Comparison of ENCODE assay signal across 8 cellular contexts in the genomic region with DNA sequence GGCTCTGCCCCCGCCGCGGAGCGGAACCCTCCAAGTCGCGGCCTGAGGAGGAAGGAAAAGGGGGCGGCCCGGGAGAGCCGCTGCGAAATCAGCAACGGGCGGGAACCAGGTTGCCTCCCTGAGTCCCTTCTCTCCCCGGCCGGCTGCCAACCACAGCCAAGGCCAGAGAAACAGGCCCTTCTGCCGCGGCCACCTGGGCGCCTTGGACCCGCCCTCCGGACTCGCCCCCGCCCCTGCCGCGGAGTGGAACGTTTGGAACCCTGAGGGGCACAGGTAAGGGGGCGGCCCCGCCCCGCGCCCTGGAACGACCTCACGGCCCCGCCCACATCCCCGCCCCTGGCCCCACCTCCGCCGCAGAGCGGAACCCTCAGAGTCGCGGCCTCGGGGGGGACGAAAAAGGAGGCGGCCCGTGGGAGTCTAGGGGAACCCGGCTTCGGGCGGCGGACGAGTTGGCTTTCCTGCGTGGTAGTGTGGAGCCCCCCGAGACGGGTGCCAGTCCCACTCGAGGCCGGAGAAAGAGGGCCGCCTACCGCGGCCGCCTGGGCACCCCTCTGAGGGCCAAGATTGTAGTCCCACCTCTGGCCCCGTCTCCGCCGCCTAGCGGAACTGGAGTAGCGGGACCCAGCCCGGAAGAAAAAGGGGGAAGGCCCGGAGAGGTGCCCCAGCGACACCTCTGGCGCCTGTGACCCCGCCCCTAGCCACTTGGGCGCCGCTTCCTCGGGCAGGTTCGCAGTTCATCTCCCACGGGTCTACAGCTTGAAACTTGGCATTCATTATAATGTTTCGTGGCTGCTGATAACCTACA. TPM values are rescaled to one million over a fixed set of nuclear protein-coding genes. Genes with fewer than 3 reads are reported as not detected.
DNase-seq lines count a peak whose midpoint lies in the region; ATAC-seq and TF ChIP-seq lines count a peak whose summit lies in the region.

No MANE protein-coding gene starts in this region.

- ATAC-seq in GM19023 (IDR thresholded peaks at IDR 0.05; ENCODE audit: unreplicated experiment) (peak; percentile 83), HG03175 (IDR thresholded peaks at IDR 0.05; ENCODE audit: unreplicated experiment) (peak; percentile 85), activated B cell treated with CpG ODN at 0.5 μM for 24 hours (ENCODE audit: low read depth) (peak; percentile 86)

- CTCF ChIA-PET in activated B cell treated with CpG ODN at 0.5 μM for 24 hours (lab: Charles Lee), result interaction anchor here (1.3 kb wide), 1 partner anchor 98 kb away, joined by 4 read pairs; no protein-coding TSS in a partner anchor

- POLR2A ChIA-PET in activated B cell treated with CpG ODN at 0.5 μM for 24 hours (lab: Charles Lee), result interaction anchor here (1.1 to 1.4 kb wide), 2 partner anchors 98 to 309 kb away, joined by 6 to 10 read pairs; no protein-coding TSS in a partner anchor

- H3K36me3 Mint-ChIP-seq in activated B cell treated with CpG ODN at 0.5 μM for 24 hours (ENCODE audit: low read depth), result no peaks in the 10 kb centered on the region

- H3K27ac Mint-ChIP-seq in activated B cell treated with CpG ODN at 0.5 μM for 24 hours, result peak overlapping the region; percentile 89

- H3K4me3 ChIP-seq in cardiac fibroblast (replicated peaks in 1 of 2; ENCODE audit: low read depth in 2 of 2, low read length in 2 of 2), result peak overlapping the region; percentile 64 to 68

- no peaks in the 10 kb centered on the region for H3K9me3 Mint-ChIP-seq in activated B cell treated with CpG ODN at 0.5 μM for 24 hours

- no peaks in the 10 kb centered on the region for H3K27me3 Mint-ChIP-seq in activated B cell treated with CpG ODN at 0.5 μM for 24 hours

- peak overlapping the region; percentile 87 for H3K4me3 Mint-ChIP-seq in activated B cell treated with CpG ODN at 0.5 μM for 24 hours

- TF ChIP-seq CTCF in AG09319 (IDR thresholded peaks at IDR 0.05; ENCODE audit: low read depth, low read length), result peak; percentile 47
- TF ChIP-seq CTCF in activated B cell treated with CpG ODN at 0.5 μM for 24 hours (IDR thresholded peaks at IDR 0.05), result no peak
- peak; percentile 52 for TF ChIP-seq CTCF in cardiac fibroblast (IDR thresholded peaks at IDR 0.05; ENCODE audit: low read depth, low read length)

- peak; percentile 27 for DNase-seq in AG09319 (ENCODE audit: extremely low read depth, low read depth)
- DNase-seq in NCI-H2227 treated with DMSO at 0.1 percent for 48 hours (lab: John Stamatoyannopoulos, UW), result peak; percentile 90
- DNase-seq in activated B cell treated with CpG ODN at 0.5 μM for 24 hours, result peak; percentile 72
- peak; percentile 76 to 77 for DNase-seq in cardiac fibroblast (ENCODE audit: low read depth in 2 of 2)
- DNase-seq in islet precursor cell, result peak; percentile 86
- DNase-seq in stimulated activated CD4-positive, alpha-beta T cell treated with anti-CD3 and anti-CD28 coated beads, Interleukin-15, amount 100 ng/mL, for 1 hour (ENCODE audit: low read depth in 1 of 2, low spot score in 1 of 2), result peak; percentile 72 to 79

- H3K4me1 Mint-ChIP-seq in activated B cell treated with CpG ODN at 0.5 μM for 24 hours, result peaks cover 15% of the 10 kb centered on the region

- intact Hi-C loops in activated B cell treated with CpG ODN at 0.5 μM for 24 hours (cut with micrococcal nuclease), result loop anchor here (1.0 to 5.0 kb wide), 8 partner anchors 98 to 1247 kb away; a partner anchor contains a TSS

RNA-seq across cellular contexts. Expression of a gene that starts 0.7 kb away (rescaled TPM):
- 36.1 and 41.9 TPM in 2 replicates for total RNA-seq in activated B cell treated with CpG ODN at 0.5 μM for 24 hours

Comparison
In these comparisons a context has a peak if more than half of its experiments do, and no peak if none do; other contexts are left out.
1. Peak in every context shown above with its lines: DNase-seq, ATAC-seq and H3K4me3 ChIP-seq.
2. DNase-seq: peak in every context shown above with its lines; median percentile 90 in NCI-H2227 treated with DMSO at 0.1 percent for 48 hours; 86 in islet precursor cell; 76 in cardiac fibroblast; 76 in stimulated activated CD4-positive, alpha-beta T cell treated with anti-CD3 and anti-CD28 coated beads, Interleukin-15, amount 100 ng/mL, for 1 hour; 72 in activated B cell treated with CpG ODN at 0.5 μM for 24 hours; 27 in AG09319.